In the genomic region with DNA sequence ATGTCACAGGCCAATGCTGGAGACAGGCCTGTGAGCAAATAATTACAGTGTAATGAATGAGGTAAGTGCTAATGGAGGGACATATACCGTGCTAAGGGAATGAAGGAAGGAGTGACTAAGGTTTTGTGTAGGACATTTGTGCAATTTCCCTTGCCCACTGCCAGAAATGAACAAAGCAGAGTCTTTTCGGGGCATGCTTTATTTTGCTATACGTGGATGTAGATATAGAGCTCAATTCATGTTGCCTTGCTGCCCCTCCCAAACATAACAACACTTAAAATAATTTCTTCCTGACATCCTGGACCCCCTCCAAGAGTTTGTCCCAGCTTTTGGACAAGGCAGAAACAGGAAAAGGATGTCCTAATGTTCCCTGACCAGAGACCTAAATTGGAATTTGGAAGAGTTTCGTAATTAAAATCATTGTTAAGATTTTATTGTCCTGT, we compare ENCODE assay signal across 2 cellular contexts.
TF ChIP-seq lines count a peak whose summit lies in the region.

No MANE protein-coding gene starts in this region.

TF ChIP-seq in liver, 16 proteins besides CTCF, POLR2A, EP300 and RAD21:
- TF ChIP-seq GABPA (IDR thresholded peaks at IDR 0.05 in 1 of 2, conservative IDR thresholded peaks at IDR 0.05 in 1 of 2) (no peak), NR2F2 (IDR thresholded peaks at IDR 0.05) (peak; percentile 84), TAF1 (conservative IDR thresholded peaks at IDR 0.05) (no peak), HNF4G (IDR thresholded peaks at IDR 0.05) (no peak), YY1 (IDR thresholded peaks at IDR 0.05) (no peak), RXRA (IDR thresholded peaks at IDR 0.05) (peak in 1 of 2 donors; percentile 10), ATF3 (IDR thresholded peaks at IDR 0.05) (no peak), HNF4A (conservative IDR thresholded peaks at IDR 0.05) (no peak), FOXA2 (IDR thresholded peaks at IDR 0.05) (no peak), ZBTB33 (IDR thresholded peaks at IDR 0.05) (no peak), SP1 (IDR thresholded peaks at IDR 0.05) (peak; percentile 48), FOXA1 (IDR thresholded peaks at IDR 0.05) (no peak), REST (IDR thresholded peaks at IDR 0.05) (no peak), EGR1 (IDR thresholded peaks at IDR 0.05; ENCODE audit: low read depth in 2 of 2) (no peak), JUND (IDR thresholded peaks at IDR 0.05) (no peak)
- TF ChIP-seq, protein P1, sequence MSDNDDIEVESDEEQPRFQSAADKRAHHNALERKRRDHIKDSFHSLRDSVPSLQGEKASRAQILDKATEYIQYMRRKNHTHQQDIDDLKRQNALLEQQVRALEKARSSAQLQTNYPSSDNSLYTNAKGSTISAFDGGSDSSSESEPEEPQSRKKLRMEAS (IDR thresholded peaks at IDR 0.05): peak; percentile 5

TF ChIP-seq in HepG2, 621 proteins besides CTCF, POLR2A, EP300 and RAD21:
- TF ChIP-seq, protein P2, sequence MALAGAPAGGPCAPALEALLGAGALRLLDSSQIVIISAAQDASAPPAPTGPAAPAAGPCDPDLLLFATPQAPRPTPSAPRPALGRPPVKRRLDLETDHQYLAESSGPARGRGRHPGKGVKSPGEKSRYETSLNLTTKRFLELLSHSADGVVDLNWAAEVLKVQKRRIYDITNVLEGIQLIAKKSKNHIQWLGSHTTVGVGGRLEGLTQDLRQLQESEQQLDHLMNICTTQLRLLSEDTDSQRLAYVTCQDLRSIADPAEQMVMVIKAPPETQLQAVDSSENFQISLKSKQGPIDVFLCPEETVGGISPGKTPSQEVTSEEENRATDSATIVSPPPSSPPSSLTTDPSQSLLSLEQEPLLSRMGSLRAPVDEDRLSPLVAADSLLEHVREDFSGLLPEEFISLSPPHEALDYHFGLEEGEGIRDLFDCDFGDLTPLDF (CRISPR knock-in tag; IDR thresholded peaks at IDR 0.05): no peak
- TF ChIP-seq MATR3 (CRISPR knock-in tag; IDR thresholded peaks at IDR 0.05): no peak
- TF ChIP-seq TAF1 (CRISPR knock-in tag; IDR thresholded peaks at IDR 0.05): no peak
- TF ChIP-seq ZNF883 (CRISPR knock-in tag; IDR thresholded peaks at IDR 0.05; ENCODE audit: not compliant biosample characterization): no peak
- TF ChIP-seq ZBTB42 (CRISPR knock-in tag; IDR thresholded peaks at IDR 0.05): no peak
- no peak for TF ChIP-seq POLR2G (IDR thresholded peaks at IDR 0.05; ENCODE audit: low read depth, low read length)
- no peak for TF ChIP-seq CBX1 (IDR thresholded peaks at IDR 0.05; ENCODE audit: low read depth)
- no peak for TF ChIP-seq MTF1 (CRISPR knock-in tag; IDR thresholded peaks at IDR 0.05)
- no peak for TF ChIP-seq HNRNPUL1 (IDR thresholded peaks at IDR 0.05; ENCODE audit: low read depth, low read length)
